ENCODE assay signal across 13 cellular contexts in the genomic region with DNA sequence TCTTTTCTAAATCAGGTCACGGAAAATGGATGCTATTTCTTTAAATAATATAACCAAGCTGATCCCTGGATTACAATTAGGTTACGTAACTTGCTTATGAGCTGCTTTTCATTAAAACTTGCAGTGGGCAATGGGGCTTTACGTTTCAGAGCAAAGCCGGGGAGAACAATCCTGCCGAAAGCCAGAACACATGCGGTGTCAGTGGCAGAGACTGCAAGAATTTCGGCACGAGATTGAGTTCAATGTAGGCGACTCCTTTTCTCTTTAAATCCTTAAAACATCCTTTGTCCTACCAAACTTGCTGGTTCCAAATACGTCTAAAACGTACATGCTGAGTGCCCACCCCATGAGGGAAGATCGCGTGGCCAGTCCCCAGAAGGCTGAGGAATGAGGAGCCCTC. TPM values are rescaled to one million over a fixed set of nuclear protein-coding genes. Genes with fewer than 3 reads are reported as not detected.
A peak's percentile ranks its signal among the peaks of the same experiment; 100 is the strongest.
DNase-seq lines count a peak whose midpoint lies in the region; ATAC-seq, FAIRE-seq and TF ChIP-seq lines count a peak whose summit lies in the region.
"Had no signal": no experiment of that assay in that cellular context is flagged by ENCODE, and none has a peak within 500 bp of the region (broad histone marks: within the 10 kb centered on the region; RNA-seq: fewer than 3 reads in every experiment).

No MANE protein-coding gene starts in this region.

- WGBS in heart left ventricle, 4 donors = 46 to 50% (median 50%) methylated on average over 13 of the region's 13 CpGs

- H3K36me3 ChIP-seq in heart left ventricle = no peaks in the 10 kb centered on the region
- H3K36me3 ChIP-seq in right atrium auricular region = no peaks in the 10 kb centered on the region
- no peaks in the 10 kb centered on the region for H3K36me3 ChIP-seq in endocrine pancreas (ENCODE audit: control insufficient read depth, insufficient read depth, low read length)
- no peaks in the 10 kb centered on the region for H3K36me3 ChIP-seq in uterus

- FAIRE-seq in GM12892 (lab: Jason Lieb, UNC) = no peak
- FAIRE-seq: A549 had no signal

- H3K4me1 ChIP-seq in heart left ventricle (peaks cover 0 to 27% (median 4%) of the 10 kb centered on the region in 12 donors), right atrium auricular region (peaks cover 0 to 21% of the 10 kb centered on the region in 2 donors), endocrine pancreas (ENCODE audit: control insufficient read depth, insufficient read depth, low read length) (peaks cover 8% of the 10 kb centered on the region), uterus (peaks cover 0 to 4% of the 10 kb centered on the region in 2 donors)

- ATAC-seq in heart left ventricle = peak in 1 of 4 donors; percentile 16
- ATAC-seq: A549 had no signal

- peak overlapping the region; percentile 13 for H3K4me3 Mint-ChIP-seq in neural crest cell
- H3K4me3 Mint-ChIP-seq: activated T-helper 1 cell treated with anti-CD3 and anti-CD28 coated beads, Interleukin-12 subunit alpha, Interleukin-12 subunit beta, Interleukin-2, Interleukin-4 antibody, amounts not matched to agents 30 ng/mL and 10 ng/mL and 1 ng/mL, durations not matched to agents 14 hours and 24 hours and 36 hours; T-helper 2 cell treated with Interferon-gamma antibody and Interleukin-4, amounts not matched to agents 5 μg/mL and 100 μg/mL, for 36 hours had no signal

- peak overlapping the region; percentile 1 to 67 (median 31) for H3K27ac ChIP-seq in heart left ventricle
- peak overlapping the region in 1 of 2 donors; percentile 36 for H3K27ac ChIP-seq in right atrium auricular region
- H3K27ac ChIP-seq in uterus = peak overlapping the region; percentile 75 to 84
- H3K27ac ChIP-seq: A549, epithelial cell of prostate had no signal

- TF ChIP-seq CTCF in heart left ventricle (IDR thresholded peaks at IDR 0.05) (no peak), right atrium auricular region (IDR thresholded peaks at IDR 0.05) (no peak), neural crest cell (conservative IDR thresholded peaks at IDR 0.05) (no peak), uterus (IDR thresholded peaks at IDR 0.05) (no peak)

- no peak overlapping the region for H3K27ac Mint-ChIP-seq in neural crest cell (ENCODE audit: unreplicated experiment)
- H3K27ac Mint-ChIP-seq: activated T-helper 1 cell treated with anti-CD3 and anti-CD28 coated beads, Interleukin-12 subunit alpha, Interleukin-12 subunit beta, Interleukin-2, Interleukin-4 antibody, amounts not matched to agents 30 ng/mL and 10 ng/mL and 1 ng/mL, durations not matched to agents 14 hours and 24 hours and 36 hours; T-helper 2 cell treated with Interferon-gamma antibody and Interleukin-4, amounts not matched to agents 5 μg/mL and 100 μg/mL, for 36 hours had no signal

- peaks cover 15% of the 10 kb centered on the region for H3K27me3 Mint-ChIP-seq in neural crest cell (ENCODE audit: low read depth)

- H3K4me1 Mint-ChIP-seq in neural crest cell = peaks cover 9% of the 10 kb centered on the region

- intact Hi-C loops in heart left ventricle (cut with DNase I) = loop anchor here in 1 of 10 donors (2.0 kb wide), 1 partner anchor 37 kb away; a partner anchor contains a TSS
- intact Hi-C loops in uterus (cut with DNase I; ENCODE audit: low total_unique reads) = no loop called here

- H3K9me3 Mint-ChIP-seq in neural crest cell = peaks cover 3% of the 10 kb centered on the region
- H3K9me3 Mint-ChIP-seq: activated T-helper 1 cell treated with anti-CD3 and anti-CD28 coated beads, Interleukin-12 subunit alpha, Interleukin-12 subunit beta, Interleukin-2, Interleukin-4 antibody, amounts not matched to agents 30 ng/mL and 10 ng/mL and 1 ng/mL, durations not matched to agents 14 hours and 24 hours and 36 hours had no signal

- no peak for TF ChIP-seq POLR2A in heart left ventricle (IDR thresholded peaks at IDR 0.05)
- TF ChIP-seq POLR2A in uterus (IDR thresholded peaks at IDR 0.05) = no peak
- TF ChIP-seq POLR2A in GM12892 (IDR thresholded peaks at IDR 0.05; ENCODE audit: low read depth, low read length) = no peak

- DNase-seq in heart left ventricle (no peak), right atrium auricular region (ENCODE audit: low spot score) (no peak), neural crest cell (ENCODE audit: low read depth, low spot score) (no peak), uterus (no peak), GM12892 (ENCODE audit: insufficient read length) (no peak), cortex of kidney (lab: John Stamatoyannopoulos, UW) (no peak), SKM-1 (lab: John Stamatoyannopoulos, UW; ENCODE audit: unreplicated experiment) (no peak)
- DNase-seq: NCI-H345 had no signal

- H3K9me3 ChIP-seq in heart left ventricle (peaks cover 0 to 12% (median 2%) of the 10 kb centered on the region in 12 donors), right atrium auricular region (peaks cover 0 to 6% of the 10 kb centered on the region in 2 donors), endocrine pancreas (ENCODE audit: control insufficient read depth, low read length) (no peaks in the 10 kb centered on the region), uterus (peaks cover 0 to 4% of the 10 kb centered on the region in 2 donors)

- H3K4me3 ChIP-seq in heart left ventricle (peak overlapping the region in 10 of 12 donors; percentile 13 to 54 (median 41)), right atrium auricular region (peak overlapping the region in 1 of 2 donors; percentile 37), endocrine pancreas (ENCODE audit: control insufficient read depth, insufficient read depth, low read length) (peak overlapping the region; percentile 77), uterus (peak overlapping the region; percentile 22 to 26)
- H3K4me3 ChIP-seq: A549 had no signal

- peak overlapping the region; percentile 31 for H3K9ac ChIP-seq in endocrine pancreas (ENCODE audit: control insufficient read depth, insufficient read depth, low read length)

- no peaks in the 10 kb centered on the region for H3K36me3 Mint-ChIP-seq in neural crest cell (ENCODE audit: low read depth)

- no peaks in the 10 kb centered on the region for H3K27me3 ChIP-seq in heart left ventricle
- no peaks in the 10 kb centered on the region for H3K27me3 ChIP-seq in right atrium auricular region
- no peaks in the 10 kb centered on the region for H3K27me3 ChIP-seq in endocrine pancreas (ENCODE audit: control insufficient read depth, insufficient read depth, low read length)
- H3K27me3 ChIP-seq in uterus = no peaks in the 10 kb centered on the region

RNA-seq across cellular contexts. Expression of a gene that starts 36.8 kb away (rescaled TPM):
- total RNA-seq in heart left ventricle (10 to 100 TPM; 23.9 to 42.3 (median 33.2) TPM), right atrium auricular region (10 to 100 TPM; 33.8 to 43.6 TPM), neural crest cell (19.8 and 20.1 TPM in 2 replicates), uterus (10 to 100 TPM; 38.7 to 88.5 (median 62.0) TPM)
- 10 to 100 TPM in 1 of 2 donors, 1 to 10 TPM in 1; 8.5 to 17.3 TPM for polyA plus RNA-seq in heart left ventricle
- 10.8 TPM for polyA plus RNA-seq in GM12892 (2012; ENCODE audit: missing spikeins)
